In the genomic region with DNA sequence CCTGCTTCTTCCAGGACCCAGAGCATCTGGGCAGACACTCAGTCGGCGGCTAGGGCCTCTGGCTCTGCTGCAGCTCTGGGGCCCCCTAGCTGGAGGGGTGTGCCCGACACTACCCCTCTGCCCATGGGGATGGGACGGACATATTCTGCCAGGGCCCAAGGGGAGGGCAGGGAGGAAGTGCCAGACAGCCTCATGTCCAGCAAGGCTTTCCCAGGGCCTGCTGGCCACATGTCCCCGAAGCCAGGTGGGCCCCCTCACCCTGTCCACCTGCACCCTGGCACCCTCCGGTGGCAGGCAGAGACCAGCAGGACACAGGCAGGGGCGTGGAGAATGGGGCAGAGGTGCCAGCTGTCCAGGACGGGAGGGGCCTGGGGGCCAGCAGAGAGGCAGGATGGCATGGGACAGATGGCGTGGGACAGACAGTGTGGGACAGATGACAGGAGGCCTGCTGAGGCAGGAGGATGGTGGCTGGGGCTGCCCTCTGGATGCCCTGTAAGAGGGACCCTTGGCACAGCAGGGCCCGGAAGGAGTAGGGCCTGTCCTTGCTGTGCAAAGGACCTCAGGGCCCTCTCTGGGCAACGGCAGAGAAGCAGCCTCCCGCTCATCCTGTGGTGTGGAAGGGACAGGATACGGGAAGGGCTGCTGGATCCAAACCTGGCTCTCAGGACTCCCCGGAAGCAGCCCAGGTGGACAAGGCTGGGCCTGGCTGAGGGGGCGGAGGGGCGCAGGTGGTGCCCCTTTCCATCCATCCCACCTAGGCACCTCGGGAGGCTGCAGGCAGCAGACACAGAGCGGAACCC, we compare ENCODE assay signal across 15 cellular contexts. TPM values are rescaled to one million over a fixed set of nuclear protein-coding genes. Genes with fewer than 3 reads are reported as not detected.
DNase-seq lines count a peak whose midpoint lies in the region; TF ChIP-seq lines count a peak whose summit lies in the region.
"Had no signal": no experiment of that assay in that cellular context is flagged by ENCODE, and none has a peak within 500 bp of the region (broad histone marks: within the 10 kb centered on the region; RNA-seq: fewer than 3 reads in every experiment).

No MANE protein-coding gene starts in this region.

- CTCF ChIA-PET in Caco-2 (lab: Charles Lee): interaction anchor here (0.8 to 4.5 kb wide), 7 partner anchors 19 to 375 kb away, joined by 4 to 33 read pairs (median 6); a partner anchor contains a TSS

- H3K79me2 ChIP-seq in Loucy (ENCODE audit: insufficient read depth, low read length): no peaks in the 10 kb centered on the region

- intact Hi-C loops in Caco-2 (cut with micrococcal nuclease; ENCODE audit: unreplicated experiment): loop anchor here (1.0 to 5.0 kb wide), 8 partner anchors 29 to 260 kb away; a partner anchor contains a TSS

- no peaks in the 10 kb centered on the region for H3K9me3 Mint-ChIP-seq in Caco-2 (ENCODE audit: unreplicated experiment)
- H3K9me3 Mint-ChIP-seq: activated naive CD4-positive, alpha-beta T cell treated with anti-CD3 and anti-CD28 coated beads, Interleukin-2, amount 50 U/mL, for 24 hours; CD4-positive, CD25-positive, alpha-beta regulatory T cell; stimulated activated naive CD8-positive, alpha-beta T cell treated with anti-CD3 and anti-CD28 coated beads, Interleukin-15, amount 100 ng/mL, for 72 hours had no signal

- peak overlapping the region; percentile 84 for H3K27ac Mint-ChIP-seq in Caco-2 (ENCODE audit: unreplicated experiment)
- H3K27ac Mint-ChIP-seq: activated naive CD4-positive, alpha-beta T cell treated with anti-CD3 and anti-CD28 coated beads, Interleukin-2, amount 50 U/mL, for 24 hours; CD4-positive, CD25-positive, alpha-beta regulatory T cell had no signal

- TSS peak; percentile 42 for BruUV-seq in Caco-2 (replicated peaks; lab: Mats Ljungman, UMichigan)

- H3K4me3 ChIP-seq in Caco-2 (ENCODE audit: low read depth, low read length): no peak overlapping the region
- H3K4me3 ChIP-seq in Loucy (ENCODE audit: low read length, poor library complexity, severe bottlenecking): no peak overlapping the region
- H3K4me3 ChIP-seq in duodenal mucosa (ENCODE audit: low read depth in 1 of 2, low read length in 2 of 2): no peak overlapping the region
- no peak overlapping the region for H3K4me3 ChIP-seq in mucosa of stomach (ENCODE audit: low read length)

- peaks cover 41% of the 10 kb centered on the region for H3K4me1 Mint-ChIP-seq in Caco-2 (ENCODE audit: low read depth, unreplicated experiment)
- H3K4me1 Mint-ChIP-seq: activated naive CD4-positive, alpha-beta T cell treated with anti-CD3 and anti-CD28 coated beads, Interleukin-2, amount 50 U/mL, for 24 hours; stimulated activated naive CD8-positive, alpha-beta T cell treated with anti-CD3 and anti-CD28 coated beads, Interleukin-15, amount 100 ng/mL, for 72 hours had no signal

- H3K4me1 ChIP-seq in Caco-2 (peaks cover 50% of the 10 kb centered on the region), Loucy (ENCODE audit: insufficient read depth, low read length, poor library complexity, severe bottlenecking) (no peaks in the 10 kb centered on the region), duodenal mucosa (ENCODE audit: control insufficient read depth in 1 of 2, insufficient read depth in 2 of 2, low read length in 2 of 2) (peaks cover 33 to 46% of the 10 kb centered on the region in 2 donors), mucosa of stomach (ENCODE audit: control insufficient read depth, insufficient read depth, low read length) (peaks cover 26% of the 10 kb centered on the region)

- H3K27ac ChIP-seq in duodenal mucosa (ENCODE audit: low read depth, low read length): peak overlapping the region; percentile 68
- H3K27ac ChIP-seq: neutrophil had no signal

- peak; percentile 31 to 36 for DNase-seq in Caco-2
- DNase-seq in NCI-H2227 treated with DMSO at 0.1 percent for 48 hours (lab: John Stamatoyannopoulos, UW): no peak
- DNase-seq in DMS79 treated with DMSO at 0.1 percent for 48 hours (lab: John Stamatoyannopoulos, UW): no peak
- no peak for DNase-seq in inferior parietal cortex (ENCODE audit: extremely low spot score)
- DNase-seq in SIG-M5 treated with dmso at 0.1 percent for 504 hours (lab: John Stamatoyannopoulos, UW; ENCODE audit: unreplicated experiment): no peak
- DNase-seq: CD4-positive, CD25-positive, alpha-beta regulatory T cell; NCI-H2029; stimulated activated CD4-positive, alpha-beta T cell treated with anti-CD3 and anti-CD28 coated beads, Interleukin-4, amount 100 ng/mL, for 1 hour; stimulated activated naive CD8-positive, alpha-beta T cell treated with anti-CD3 and anti-CD28 coated beads, Interleukin-15, amount 100 ng/mL, for 72 hours; T1000 had no signal

- no peak overlapping the region for H3K4me2 ChIP-seq in Loucy (ENCODE audit: low read depth, low read length, poor library complexity, severe bottlenecking)

- POLR2A ChIA-PET in Caco-2 (lab: Charles Lee): interaction anchor here (0.9 to 2.4 kb wide), 6 partner anchors 29 to 161 kb away, joined by 3 to 21 read pairs (median 5); a partner anchor contains a TSS

- peaks cover 38% of the 10 kb centered on the region for H3K36me3 Mint-ChIP-seq in Caco-2 (ENCODE audit: insufficient read depth, unreplicated experiment)
- H3K36me3 Mint-ChIP-seq: activated naive CD4-positive, alpha-beta T cell treated with anti-CD3 and anti-CD28 coated beads, Interleukin-2, amount 50 U/mL, for 24 hours; CD4-positive, CD25-positive, alpha-beta regulatory T cell had no signal

- H3K36me3 ChIP-seq in Caco-2 (ENCODE audit: control insufficient read depth, insufficient read depth, low read length) (peaks cover 3% of the 10 kb centered on the region; the same call in 1 of the 2 replicates), Loucy (ENCODE audit: insufficient read depth, low read length) (no peaks in the 10 kb centered on the region), duodenal mucosa (ENCODE audit: control insufficient read depth in 1 of 2, insufficient read depth in 2 of 2, low read length in 2 of 2) (peaks cover 0 to 14% of the 10 kb centered on the region in 2 donors), mucosa of stomach (ENCODE audit: control insufficient read depth, insufficient read depth, low read length) (no peaks in the 10 kb centered on the region)
- H3K36me3 ChIP-seq: neutrophil had no signal

- H3F3A ChIP-seq in Loucy (ENCODE audit: low read depth): no peaks in the 10 kb centered on the region

- TF ChIP-seq CTCF in Caco-2 (IDR thresholded peaks at IDR 0.05; ENCODE audit: insufficient read depth in 1 of 2, low read depth in 1 of 2, low read length in 1 of 2, severe bottlenecking in 1 of 2, unreplicated experiment in 1 of 2) (peak in 1 of 2 experiments; percentile 0), Loucy (conservative IDR thresholded peaks at IDR 0.05; ENCODE audit: low read length) (peak; percentile 55)

- no peaks in the 10 kb centered on the region for H4K20me1 ChIP-seq in Loucy (ENCODE audit: insufficient read depth, low read length, poor library complexity, severe bottlenecking)

- H3K9me3 ChIP-seq in Caco-2 (no peaks in the 10 kb centered on the region), Loucy (ENCODE audit: insufficient read depth, low read depth, low read length) (no peaks in the 10 kb centered on the region), duodenal mucosa (ENCODE audit: control insufficient read depth in 1 of 2, low read length in 2 of 2) (no peaks in the 10 kb centered on the region), mucosa of stomach (ENCODE audit: control insufficient read depth, low read length) (no peaks in the 10 kb centered on the region)
- H3K9me3 ChIP-seq: neutrophil had no signal

- no peaks in the 10 kb centered on the region for H3K9me2 ChIP-seq in Loucy (replicated peaks; ENCODE audit: low read depth, low read length)

- H3K4me3 Mint-ChIP-seq in Caco-2 (ENCODE audit: unreplicated experiment): no peak overlapping the region
- H3K4me3 Mint-ChIP-seq: activated naive CD4-positive, alpha-beta T cell treated with anti-CD3 and anti-CD28 coated beads, Interleukin-2, amount 50 U/mL, for 24 hours; CD4-positive, CD25-positive, alpha-beta regulatory T cell; stimulated activated naive CD8-positive, alpha-beta T cell treated with anti-CD3 and anti-CD28 coated beads, Interleukin-15, amount 100 ng/mL, for 72 hours had no signal

- no peaks in the 10 kb centered on the region for H3K27me3 Mint-ChIP-seq in Caco-2 (ENCODE audit: insufficient read depth, unreplicated experiment)
- H3K27me3 Mint-ChIP-seq: activated naive CD4-positive, alpha-beta T cell treated with anti-CD3 and anti-CD28 coated beads, Interleukin-2, amount 50 U/mL, for 24 hours; CD4-positive, CD25-positive, alpha-beta regulatory T cell; stimulated activated naive CD8-positive, alpha-beta T cell treated with anti-CD3 and anti-CD28 coated beads, Interleukin-15, amount 100 ng/mL, for 72 hours had no signal

- no peak overlapping the region for H2AFZ ChIP-seq in Loucy (ENCODE audit: low read length)

- no peaks in the 10 kb centered on the region for H3K27me3 ChIP-seq in Caco-2 (replicated peaks; ENCODE audit: control insufficient read depth, insufficient read depth, low read length)
- no peaks in the 10 kb centered on the region for H3K27me3 ChIP-seq in Loucy (ENCODE audit: insufficient read depth, low read length, poor library complexity, severe bottlenecking)
- no peaks in the 10 kb centered on the region for H3K27me3 ChIP-seq in duodenal mucosa (ENCODE audit: control insufficient read depth in 1 of 2, insufficient read depth in 2 of 2, low read length in 2 of 2)
- no peaks in the 10 kb centered on the region for H3K27me3 ChIP-seq in mucosa of stomach (ENCODE audit: control insufficient read depth, insufficient read depth, low read length)
- H3K27me3 ChIP-seq: neutrophil had no signal

- H3K9ac ChIP-seq in Loucy (ENCODE audit: low read depth, low read length, poor library complexity, severe bottlenecking): no peak overlapping the region
- peak overlapping the region in 1 of 2 donors; percentile 63 for H3K9ac ChIP-seq in duodenal mucosa (ENCODE audit: low read depth in 1 of 2, low read length in 2 of 2)
- H3K9ac ChIP-seq in mucosa of stomach (ENCODE audit: low read length): peak overlapping the region; percentile 33

RNA-seq across cellular contexts. Expression of a gene that starts 29.1 kb away (rescaled TPM):
- 74.9 and 79.4 TPM in 2 replicates for total RNA-seq in Caco-2 (2022)

Comparison
In these comparisons a context has a peak if more than half of its experiments do, and no peak if none do; other contexts are left out.
1. DNase-seq: peak in Caco-2 (2 of 2); none in NCI-H2227 treated with DMSO at 0.1 percent for 48 hours (single experiment), DMS79 treated with DMSO at 0.1 percent for 48 hours (single experiment), inferior parietal cortex (single experiment) and SIG-M5 treated with dmso at 0.1 percent for 504 hours (single experiment).